In the genomic region with DNA sequence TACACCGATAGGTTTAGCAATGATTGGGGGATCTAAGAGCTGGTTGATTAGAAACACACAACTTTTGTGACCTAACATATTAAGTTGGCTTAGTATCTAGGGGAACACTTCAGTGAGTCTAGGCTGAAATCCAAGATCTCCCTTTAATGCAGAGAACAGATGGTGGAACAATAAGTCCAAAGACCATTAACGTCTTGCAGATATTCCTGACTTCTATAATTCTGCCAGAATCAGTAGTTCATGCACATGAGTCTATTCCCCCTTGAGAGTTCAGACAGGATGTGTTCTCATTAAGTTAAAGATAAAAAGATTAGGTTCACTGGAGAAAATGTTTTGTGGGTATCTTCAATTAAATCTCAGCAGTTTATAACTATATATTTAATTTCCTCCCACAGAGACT, we compare ENCODE assay signal across 19 cellular contexts.
DNase-seq lines count a peak whose midpoint lies in the region; ATAC-seq and TF ChIP-seq lines count a peak whose summit lies in the region.
"Had no signal": no experiment of that assay in that cellular context is flagged by ENCODE, and none has a peak within 500 bp of the region (broad histone marks: within the 10 kb centered on the region; RNA-seq: fewer than 3 reads in every experiment).

No MANE protein-coding gene starts in this region.

- no peaks in the 10 kb centered on the region for H3K36me3 Mint-ChIP-seq in CD8-positive, alpha-beta memory T cell
- H3K36me3 Mint-ChIP-seq: CD4-positive, alpha-beta memory T cell; T-cell had no signal

- H3K4me1 ChIP-seq in A673 (ENCODE audit: insufficient read depth, low read length, poor library complexity, severe bottlenecking): peaks cover 41% of the 10 kb centered on the region
- no peaks in the 10 kb centered on the region for H3K4me1 ChIP-seq in prostate gland (replicated peaks)
- H3K4me1 ChIP-seq in CD8-positive, alpha-beta memory T cell (ENCODE audit: insufficient read depth, low read length): no peaks in the 10 kb centered on the region
- H3K4me1 ChIP-seq: A549, Caco-2 had no signal

- no peak overlapping the region for H3K4me3 ChIP-seq in A673 (ENCODE audit: low read depth, low read length, poor library complexity, severe bottlenecking)
- no peak overlapping the region for H3K4me3 ChIP-seq in prostate gland
- no peak overlapping the region for H3K4me3 ChIP-seq in CD8-positive, alpha-beta memory T cell (ENCODE audit: low read length)
- H3K4me3 ChIP-seq: A549, GM23248 had no signal

- no peak for TF ChIP-seq CTCF in A673 (conservative IDR thresholded peaks at IDR 0.05; ENCODE audit: low read depth, low read length)
- TF ChIP-seq CTCF in prostate gland (IDR thresholded peaks at IDR 0.05): no peak

- WGBS in prostate gland: 28% methylated on average over 2 of the region's 2 CpGs

- H3K9me3 ChIP-seq in A673 (ENCODE audit: low read depth, low read length, poor library complexity, severe bottlenecking) (no peaks in the 10 kb centered on the region), prostate gland (no peaks in the 10 kb centered on the region)
- no peaks in the 10 kb centered on the region for H3K9me3 ChIP-seq in CD8-positive, alpha-beta memory T cell (ENCODE audit: low read length)
- H3K9me3 ChIP-seq: A549, Caco-2 had no signal

- intact Hi-C loops in A673 (cut with micrococcal nuclease; ENCODE audit: unreplicated experiment): loop anchor here (5.0 kb wide), 1 partner anchor 225 kb away; no protein-coding TSS in a partner anchor
- intact Hi-C loops in prostate gland (cut with DNase I): no loop called here

- no peak overlapping the region for H3K27ac Mint-ChIP-seq in CD8-positive, alpha-beta memory T cell
- H3K27ac Mint-ChIP-seq: CD4-positive, alpha-beta memory T cell; T-cell had no signal

- TF ChIP-seq POLR2A in prostate gland (IDR thresholded peaks at IDR 0.05): no peak

- no peaks in the 10 kb centered on the region for H3K27me3 Mint-ChIP-seq in CD8-positive, alpha-beta memory T cell
- H3K27me3 Mint-ChIP-seq: T-cell had no signal

- H3K9me3 Mint-ChIP-seq in CD8-positive, alpha-beta memory T cell: peaks cover 0 to 3% (median 0%) of the 10 kb centered on the region in 5 donors
- H3K9me3 Mint-ChIP-seq: T-cell had no signal

- H3K4me3 Mint-ChIP-seq in CD8-positive, alpha-beta memory T cell: no peak overlapping the region
- H3K4me3 Mint-ChIP-seq: CD4-positive, alpha-beta memory T cell; T-cell had no signal

- no peaks in the 10 kb centered on the region for H3K36me3 ChIP-seq in A673 (ENCODE audit: insufficient read depth, low read length, poor library complexity, severe bottlenecking)
- H3K36me3 ChIP-seq in prostate gland: no peaks in the 10 kb centered on the region
- H3K36me3 ChIP-seq in CD8-positive, alpha-beta memory T cell (ENCODE audit: insufficient read depth, low read length): no peaks in the 10 kb centered on the region

- H3K27me3 ChIP-seq in A673 (replicated peaks; ENCODE audit: insufficient read depth, low read depth, low read length, poor library complexity) (no peaks in the 10 kb centered on the region), prostate gland (replicated peaks; ENCODE audit: insufficient read depth) (no peaks in the 10 kb centered on the region)
- H3K27me3 ChIP-seq in CD8-positive, alpha-beta memory T cell (ENCODE audit: insufficient read depth, low read length, poor library complexity, severe bottlenecking): no peaks in the 10 kb centered on the region

- CTCF ChIA-PET in A673 (lab: Charles Lee): no interaction called here
- CTCF ChIA-PET in CD8-positive, alpha-beta memory T cell (lab: Charles Lee): no interaction called here

- no peaks in the 10 kb centered on the region for H3K4me1 Mint-ChIP-seq in CD8-positive, alpha-beta memory T cell
- H3K4me1 Mint-ChIP-seq: CD4-positive, alpha-beta memory T cell; T-cell had no signal

- no TSS peak for BruUV-seq in A673 (replicated peaks; lab: Mats Ljungman, UMichigan)

- H3K27ac ChIP-seq in A673 (ENCODE audit: low read depth, low read length, poor library complexity, severe bottlenecking): no peak overlapping the region
- no peak overlapping the region for H3K27ac ChIP-seq in prostate gland
- no peak overlapping the region for H3K27ac ChIP-seq in CD8-positive, alpha-beta memory T cell (ENCODE audit: low read depth, low read length)
- H3K27ac ChIP-seq: A549, GM23248 had no signal

- peak; percentile 89 for DNase-seq in A673 (ENCODE audit: low spot score)
- DNase-seq in DMS 273 (lab: John Stamatoyannopoulos, UW; ENCODE audit: unreplicated experiment): peak; percentile 71
- DNase-seq in NCI-H524 treated with DMSO at 0.1 percent for 48 hours (lab: John Stamatoyannopoulos, UW): peak; percentile 65
- DNase-seq in dermis blood vessel endothelial cell: peak; percentile 2
- DNase-seq in prostate gland (ENCODE audit: low spot score): no peak
- DNase-seq in NCI-H2081 (lab: John Stamatoyannopoulos, UW): no peak
- DNase-seq in CD8-positive, alpha-beta memory T cell: no peak
- DNase-seq: C1 segment of cervical spinal cord; Caco-2; CD4-positive, alpha-beta memory T cell; GM23248; H7; NCI-H2029 treated with DMSO at 0.1 percent for 48 hours; NCI-H345; NCI-H526 treated with DMSO at 0.1 percent for 48 hours; PC-3; T-cell had no signal

- no peak for ATAC-seq in GM21367 (IDR thresholded peaks at IDR 0.05; ENCODE audit: unreplicated experiment)
- ATAC-seq: A549, PC-3, T-cell had no signal

- POLR2A ChIA-PET in A673 (lab: Charles Lee; ENCODE audit: low non-redundant PET): no interaction called here
- POLR2A ChIA-PET in CD8-positive, alpha-beta memory T cell (lab: Charles Lee): no interaction called here

Comparison
In these comparisons a context has a peak if more than half of its experiments do, and no peak if none do; other contexts are left out.
1. DNase-seq: peak in A673 (single experiment), DMS 273 (single experiment), NCI-H524 treated with DMSO at 0.1 percent for 48 hours (single experiment) and dermis blood vessel endothelial cell (single experiment); none in prostate gland (single experiment), NCI-H2081 (0 of 2) and CD8-positive, alpha-beta memory T cell (0 of 5).